In genomic region chr15:26869628-26870027, GRCh38 we compare ENCODE assay signal across 31 cellular contexts. TPM values are rescaled to one million over a fixed set of nuclear protein-coding genes. Genes with fewer than 3 reads are reported as not detected.
"Had no signal": no experiment of that assay in that cellular context is flagged by ENCODE, and none has a peak within 500 bp of the region (broad histone marks: within the 10 kb centered on the region; RNA-seq: fewer than 3 reads in every experiment).

No MANE protein-coding gene starts in this region.

- H3K9me3 ChIP-seq: ascending aorta, esophagus squamous epithelium, heart left ventricle had no signal

- H3K4me1 Mint-ChIP-seq: activated CD4-positive, alpha-beta memory T cell treated with anti-CD3 and anti-CD28 coated beads, Interleukin-2, amount 10 ng/mL, durations not matched to agents 7 days and 5 days; activated CD4-positive, alpha-beta T cell treated with anti-CD3 and anti-CD28 coated beads for 36 hours; activated CD4-positive, alpha-beta T cell treated with anti-CD3 and anti-CD28 coated beads, Interleukin-2, amount 10 ng/mL, durations not matched to agents 24 days and 14 days; activated naive CD4-positive, alpha-beta T cell treated with anti-CD3 and anti-CD28 coated beads, Interleukin-2, amount 10 ng/mL, durations not matched to agents 7 days and 5 days; activated naive CD8-positive, alpha-beta T cell treated with anti-CD3 and anti-CD28 coated beads, Interleukin-2, amount 10 ng/mL, durations not matched to agents 7 days and 5 days; T-helper 17 cell had no signal

- H3K4me1 ChIP-seq: ascending aorta had no signal

- H3K27ac Mint-ChIP-seq: activated CD4-positive, alpha-beta memory T cell treated with anti-CD3 and anti-CD28 coated beads, Interleukin-2, amount 10 ng/mL, durations not matched to agents 7 days and 5 days; activated CD4-positive, alpha-beta T cell treated with anti-CD3 and anti-CD28 coated beads for 36 hours; activated CD4-positive, alpha-beta T cell treated with anti-CD3 and anti-CD28 coated beads, Interleukin-2, amount 10 ng/mL, durations not matched to agents 24 days and 14 days; activated naive CD4-positive, alpha-beta T cell treated with anti-CD3 and anti-CD28 coated beads, Interleukin-2, amount 10 ng/mL, durations not matched to agents 7 days and 5 days; activated naive CD4-positive, alpha-beta T cell treated with anti-CD3 and anti-CD28 coated beads, Interleukin-2, amount 50 U/mL, for 72 hours; activated naive CD8-positive, alpha-beta T cell treated with anti-CD3 and anti-CD28 coated beads, Interleukin-2, amount 10 ng/mL, durations not matched to agents 7 days and 5 days; activated T-cell treated with anti-CD3 and anti-CD28 coated beads, Interleukin-2, amount 50 U/mL, for 24 hours; activated T-cell treated with anti-CD3 and anti-CD28 coated beads, Interleukin-2, amount 50 U/mL, for 72 hours; effector memory CD8-positive, alpha-beta T cell; T-helper 17 cell; T-helper 2 cell treated with Interferon-gamma antibody and Interleukin-4, amounts not matched to agents 5 μg/mL and 100 μg/mL, for 36 hours had no signal

- H3K36me3 Mint-ChIP-seq: activated naive CD4-positive, alpha-beta T cell treated with anti-CD3 and anti-CD28 coated beads, Interleukin-2, amount 10 ng/mL, durations not matched to agents 7 days and 5 days; activated naive CD8-positive, alpha-beta T cell treated with anti-CD3 and anti-CD28 coated beads, Interleukin-2, amount 10 ng/mL, durations not matched to agents 7 days and 5 days had no signal

- H3K36me3 ChIP-seq: ascending aorta, esophagus squamous epithelium, heart left ventricle, WERI-Rb-1 had no signal

- H3K27ac ChIP-seq: ascending aorta, esophagus squamous epithelium, heart left ventricle, WERI-Rb-1 had no signal

- H3K4me3 Mint-ChIP-seq: activated CD4-positive, alpha-beta memory T cell treated with anti-CD3 and anti-CD28 coated beads, Interleukin-2, amount 10 ng/mL, durations not matched to agents 7 days and 5 days; activated CD4-positive, alpha-beta T cell treated with anti-CD3 and anti-CD28 coated beads for 36 hours; activated CD4-positive, alpha-beta T cell treated with anti-CD3 and anti-CD28 coated beads, Interleukin-2, amount 10 ng/mL, durations not matched to agents 24 days and 14 days; activated naive CD4-positive, alpha-beta T cell treated with anti-CD3 and anti-CD28 coated beads, Interleukin-2, amount 10 ng/mL, durations not matched to agents 7 days and 5 days; activated naive CD8-positive, alpha-beta T cell treated with anti-CD3 and anti-CD28 coated beads, Interleukin-2, amount 10 ng/mL, durations not matched to agents 7 days and 5 days; activated T-cell treated with anti-CD3 and anti-CD28 coated beads, Interleukin-2, amount 50 U/mL, for 24 hours; activated T-cell treated with anti-CD3 and anti-CD28 coated beads, Interleukin-2, amount 50 U/mL, for 72 hours; effector memory CD8-positive, alpha-beta T cell; T-helper 17 cell; T-helper 2 cell treated with Interferon-gamma antibody and Interleukin-4, amounts not matched to agents 5 μg/mL and 100 μg/mL, for 36 hours had no signal

- ATAC-seq: activated CD4-positive, alpha-beta T cell treated with anti-CD3 and anti-CD28 coated beads for 36 hours; activated naive CD4-positive, alpha-beta T cell treated with anti-CD3 and anti-CD28 coated beads, Interleukin-2, amount 50 U/mL, for 72 hours; activated T-cell treated with anti-CD3 and anti-CD28 coated beads, Interleukin-2, amount 50 U/mL, for 72 hours; effector memory CD8-positive, alpha-beta T cell; heart left ventricle; T-helper 17 cell had no signal

- H3K4me3 ChIP-seq: ascending aorta, esophagus squamous epithelium, heart left ventricle had no signal

- FAIRE-seq: colon had no signal

- H3K9me3 Mint-ChIP-seq: activated CD4-positive, alpha-beta memory T cell treated with anti-CD3 and anti-CD28 coated beads, Interleukin-2, amount 10 ng/mL, durations not matched to agents 7 days and 5 days; activated CD4-positive, alpha-beta T cell treated with anti-CD3 and anti-CD28 coated beads, Interleukin-2, amount 10 ng/mL, durations not matched to agents 24 days and 14 days; activated naive CD4-positive, alpha-beta T cell treated with anti-CD3 and anti-CD28 coated beads, Interleukin-2, amount 10 ng/mL, durations not matched to agents 7 days and 5 days; activated naive CD4-positive, alpha-beta T cell treated with anti-CD3 and anti-CD28 coated beads, Interleukin-2, amount 50 U/mL, for 72 hours; activated naive CD8-positive, alpha-beta T cell treated with anti-CD3 and anti-CD28 coated beads, Interleukin-2, amount 10 ng/mL, durations not matched to agents 7 days and 5 days; activated T-cell treated with anti-CD3 and anti-CD28 coated beads, Interleukin-2, amount 50 U/mL, for 24 hours; activated T-cell treated with anti-CD3 and anti-CD28 coated beads, Interleukin-2, amount 50 U/mL, for 72 hours; effector memory CD8-positive, alpha-beta T cell; T-helper 2 cell treated with Interferon-gamma antibody and Interleukin-4, amounts not matched to agents 5 μg/mL and 100 μg/mL, for 36 hours had no signal

- DNase-seq: activated CD4-positive, alpha-beta memory T cell treated with anti-CD3 and anti-CD28 coated beads, Interleukin-2, amount 10 ng/mL, durations not matched to agents 7 days and 5 days; activated CD4-positive, alpha-beta T cell treated with anti-CD3 and anti-CD28 coated beads for 36 hours; activated CD4-positive, alpha-beta T cell treated with anti-CD3 and anti-CD28 coated beads, Interleukin-2, amount 10 ng/mL, durations not matched to agents 24 days and 14 days; activated CD4-positive, CD25-positive, alpha-beta regulatory T cell; activated CD4-positive, CD25-positive, alpha-beta regulatory T cell treated with anti-CD3 and anti-CD28 coated beads, Interleukin-2, amount 50 U/mL, for 72 hours; activated CD8-positive, alpha-beta memory T cell treated with anti-CD3 and anti-CD28 coated beads, Interleukin-2, amount 50 U/mL, for 48 hours; activated gamma-delta T cell; activated naive CD4-positive, alpha-beta T cell; activated naive CD4-positive, alpha-beta T cell treated with anti-CD3 and anti-CD28 coated beads, Interleukin-2, amount 10 ng/mL, durations not matched to agents 7 days and 5 days; activated naive CD8-positive, alpha-beta T cell treated with anti-CD3 and anti-CD28 coated beads, Interleukin-2, amount 10 ng/mL, durations not matched to agents 7 days and 5 days; activated T-cell treated with anti-CD3 and anti-CD28 coated beads for 4 hours; activated T-cell treated with anti-CD3 and anti-CD28 coated beads, Interleukin-2, amount 50 U/mL, for 24 hours; activated T-cell treated with anti-CD3 and anti-CD28 coated beads, Interleukin-2, amount 50 U/mL, for 72 hours; caudate nucleus; cortex of kidney; dermis blood vessel endothelial cell; effector CD4-positive, alpha-beta T cell; effector memory CD8-positive, alpha-beta T cell; erythroblast; esophagus squamous epithelium; foreskin melanocyte; glutamatergic neuron; heart left ventricle; T-helper 1 cell; T-helper 17 cell; T1000; WERI-Rb-1 had no signal

RNA-seq across cellular contexts. Expression of gene GABRA5, which starts 2.8 kb away (rescaled TPM):
- polyA plus RNA-seq: heart left ventricle had no signal
